In genomic region chr14:94521375-94522114, GRCh38 we compare ENCODE assay signal across 1 cellular context.
TF ChIP-seq lines count a peak whose summit lies in the region.

No MANE protein-coding gene starts in this region.

TF ChIP-seq in HepG2, 621 proteins besides CTCF, POLR2A, EP300 and RAD21 (continues in another document):
- TF ChIP-seq ZNF75D (CRISPR knock-in tag; IDR thresholded peaks at IDR 0.05; ENCODE audit: borderline replicate concordance) (no peak), NR2F6 (IDR thresholded peaks at IDR 0.05) (no peak), NR2F6 (CRISPR knock-in tag; IDR thresholded peaks at IDR 0.05) (no peak), SYNCRIP (IDR thresholded peaks at IDR 0.05; ENCODE audit: insufficient read depth, low read depth, low read length) (no peak), U2AF1 (optimal IDR thresholded peaks at IDR 0.05; ENCODE audit: low read depth, low read length) (no peak), PRMT3 (CRISPR knock-in tag; IDR thresholded peaks at IDR 0.05; ENCODE audit: borderline replicate concordance, low read depth) (no peak), ZNF644 (CRISPR knock-in tag; IDR thresholded peaks at IDR 0.05; ENCODE audit: low read depth) (no peak), XRCC5 (optimal IDR thresholded peaks at IDR 0.05; ENCODE audit: low read length) (no peak), ZEB1 (IDR thresholded peaks at IDR 0.05; ENCODE audit: insufficient replicate concordance, low read depth) (no peak), ZSCAN25 (CRISPR knock-in tag; IDR thresholded peaks at IDR 0.05) (no peak), HDAC1 (CRISPR knock-in tag; IDR thresholded peaks at IDR 0.05) (0 out of 2 replicates have a peak, but pooled peaks have one; percentile 3), HES4 (CRISPR knock-in tag; IDR thresholded peaks at IDR 0.05; ENCODE audit: borderline replicate concordance) (no peak), HOXA7 (CRISPR knock-in tag; IDR thresholded peaks at IDR 0.05) (no peak), AHR (CRISPR knock-in tag; IDR thresholded peaks at IDR 0.05) (no peak), ZMAT3 (CRISPR knock-in tag; conservative IDR thresholded peaks at IDR 0.05) (0 out of 2 replicates have a peak, but pooled peaks have one; percentile 14), ZNF768 (CRISPR knock-in tag; IDR thresholded peaks at IDR 0.05) (no peak), ZSCAN29 (CRISPR knock-in tag; conservative IDR thresholded peaks at IDR 0.05) (no peak; the same call in 1 of the 2 replicates), NCOA1 (CRISPR knock-in tag; IDR thresholded peaks at IDR 0.05) (0 out of 2 replicates have a peak, but pooled peaks have one; percentile 4), MXI1 (IDR thresholded peaks at IDR 0.05; ENCODE audit: borderline replicate concordance, low read depth, low read length) (no peak), RBM39 (IDR thresholded peaks at IDR 0.05; ENCODE audit: low read depth, low read length, poor library complexity, severe bottlenecking) (no peak), FOXM1 (CRISPR knock-in tag; IDR thresholded peaks at IDR 0.05) (no peak), MEIS2 (CRISPR knock-in tag; IDR thresholded peaks at IDR 0.05) (no peak), ISL2 (CRISPR knock-in tag; IDR thresholded peaks at IDR 0.05) (no peak), MTA1 (CRISPR knock-in tag; IDR thresholded peaks at IDR 0.05; ENCODE audit: borderline replicate concordance) (no peak), KLF16 (CRISPR knock-in tag; IDR thresholded peaks at IDR 0.05) (0 out of 4 replicates have a peak, but pooled peaks of 1 of the 2 experiments have one; percentile 8), ZNF782 (CRISPR knock-in tag; IDR thresholded peaks at IDR 0.05; ENCODE audit: borderline replicate concordance) (0 out of 2 replicates have a peak, but pooled peaks have one; percentile 1), POGK (CRISPR knock-in tag; conservative IDR thresholded peaks at IDR 0.05) (no peak), ZNF552 (CRISPR knock-in tag; IDR thresholded peaks at IDR 0.05; ENCODE audit: borderline replicate concordance) (0 out of 2 replicates have a peak, but pooled peaks have one; percentile 42), E2F2 (CRISPR knock-in tag; IDR thresholded peaks at IDR 0.05; ENCODE audit: borderline replicate concordance) (no peak), ZNF275 (CRISPR knock-in tag; IDR thresholded peaks at IDR 0.05; ENCODE audit: borderline replicate concordance) (no peak), NFKB2 (CRISPR knock-in tag; IDR thresholded peaks at IDR 0.05; ENCODE audit: borderline replicate concordance) (no peak)
- TF ChIP-seq, protein P1, sequence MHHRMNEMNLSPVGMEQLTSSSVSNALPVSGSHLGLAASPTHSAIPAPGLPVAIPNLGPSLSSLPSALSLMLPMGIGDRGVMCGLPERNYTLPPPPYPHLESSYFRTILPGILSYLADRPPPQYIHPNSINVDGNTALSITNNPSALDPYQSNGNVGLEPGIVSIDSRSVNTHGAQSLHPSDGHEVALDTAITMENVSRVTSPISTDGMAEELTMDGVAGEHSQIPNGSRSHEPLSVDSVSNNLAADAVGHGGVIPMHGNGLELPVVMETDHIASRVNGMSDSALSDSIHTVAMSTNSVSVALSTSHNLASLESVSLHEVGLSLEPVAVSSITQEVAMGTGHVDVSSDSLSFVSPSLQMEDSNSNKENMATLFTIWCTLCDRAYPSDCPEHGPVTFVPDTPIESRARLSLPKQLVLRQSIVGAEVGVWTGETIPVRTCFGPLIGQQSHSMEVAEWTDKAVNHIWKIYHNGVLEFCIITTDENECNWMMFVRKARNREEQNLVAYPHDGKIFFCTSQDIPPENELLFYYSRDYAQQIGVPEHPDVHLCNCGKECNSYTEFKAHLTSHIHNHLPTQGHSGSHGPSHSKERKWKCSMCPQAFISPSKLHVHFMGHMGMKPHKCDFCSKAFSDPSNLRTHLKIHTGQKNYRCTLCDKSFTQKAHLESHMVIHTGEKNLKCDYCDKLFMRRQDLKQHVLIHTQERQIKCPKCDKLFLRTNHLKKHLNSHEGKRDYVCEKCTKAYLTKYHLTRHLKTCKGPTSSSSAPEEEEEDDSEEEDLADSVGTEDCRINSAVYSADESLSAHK (CRISPR knock-in tag; IDR thresholded peaks at IDR 0.05; ENCODE audit: borderline replicate concordance) = no peak
- TF ChIP-seq, protein P2, sequence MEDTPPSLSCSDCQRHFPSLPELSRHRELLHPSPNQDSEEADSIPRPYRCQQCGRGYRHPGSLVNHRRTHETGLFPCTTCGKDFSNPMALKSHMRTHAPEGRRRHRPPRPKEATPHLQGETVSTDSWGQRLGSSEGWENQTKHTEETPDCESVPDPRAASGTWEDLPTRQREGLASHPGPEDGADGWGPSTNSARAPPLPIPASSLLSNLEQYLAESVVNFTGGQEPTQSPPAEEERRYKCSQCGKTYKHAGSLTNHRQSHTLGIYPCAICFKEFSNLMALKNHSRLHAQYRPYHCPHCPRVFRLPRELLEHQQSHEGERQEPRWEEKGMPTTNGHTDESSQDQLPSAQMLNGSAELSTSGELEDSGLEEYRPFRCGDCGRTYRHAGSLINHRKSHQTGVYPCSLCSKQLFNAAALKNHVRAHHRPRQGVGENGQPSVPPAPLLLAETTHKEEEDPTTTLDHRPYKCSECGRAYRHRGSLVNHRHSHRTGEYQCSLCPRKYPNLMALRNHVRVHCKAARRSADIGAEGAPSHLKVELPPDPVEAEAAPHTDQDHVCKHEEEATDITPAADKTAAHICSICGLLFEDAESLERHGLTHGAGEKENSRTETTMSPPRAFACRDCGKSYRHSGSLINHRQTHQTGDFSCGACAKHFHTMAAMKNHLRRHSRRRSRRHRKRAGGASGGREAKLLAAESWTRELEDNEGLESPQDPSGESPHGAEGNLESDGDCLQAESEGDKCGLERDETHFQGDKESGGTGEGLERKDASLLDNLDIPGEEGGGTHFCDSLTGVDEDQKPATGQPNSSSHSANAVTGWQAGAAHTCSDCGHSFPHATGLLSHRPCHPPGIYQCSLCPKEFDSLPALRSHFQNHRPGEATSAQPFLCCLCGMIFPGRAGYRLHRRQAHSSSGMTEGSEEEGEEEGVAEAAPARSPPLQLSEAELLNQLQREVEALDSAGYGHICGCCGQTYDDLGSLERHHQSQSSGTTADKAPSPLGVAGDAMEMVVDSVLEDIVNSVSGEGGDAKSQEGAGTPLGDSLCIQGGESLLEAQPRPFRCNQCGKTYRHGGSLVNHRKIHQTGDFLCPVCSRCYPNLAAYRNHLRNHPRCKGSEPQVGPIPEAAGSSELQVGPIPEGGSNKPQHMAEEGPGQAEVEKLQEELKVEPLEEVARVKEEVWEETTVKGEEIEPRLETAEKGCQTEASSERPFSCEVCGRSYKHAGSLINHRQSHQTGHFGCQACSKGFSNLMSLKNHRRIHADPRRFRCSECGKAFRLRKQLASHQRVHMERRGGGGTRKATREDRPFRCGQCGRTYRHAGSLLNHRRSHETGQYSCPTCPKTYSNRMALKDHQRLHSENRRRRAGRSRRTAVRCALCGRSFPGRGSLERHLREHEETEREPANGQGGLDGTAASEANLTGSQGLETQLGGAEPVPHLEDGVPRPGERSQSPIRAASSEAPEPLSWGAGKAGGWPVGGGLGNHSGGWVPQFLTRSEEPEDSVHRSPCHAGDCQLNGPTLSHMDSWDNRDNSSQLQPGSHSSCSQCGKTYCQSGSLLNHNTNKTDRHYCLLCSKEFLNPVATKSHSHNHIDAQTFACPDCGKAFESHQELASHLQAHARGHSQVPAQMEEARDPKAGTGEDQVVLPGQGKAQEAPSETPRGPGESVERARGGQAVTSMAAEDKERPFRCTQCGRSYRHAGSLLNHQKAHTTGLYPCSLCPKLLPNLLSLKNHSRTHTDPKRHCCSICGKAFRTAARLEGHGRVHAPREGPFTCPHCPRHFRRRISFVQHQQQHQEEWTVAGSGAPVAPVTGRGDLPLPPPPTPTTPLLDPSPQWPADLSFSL (CRISPR knock-in tag; IDR thresholded peaks at IDR 0.05) = 0 out of 2 replicates have a peak, but pooled peaks have one; percentile 13
- TF ChIP-seq, protein P3, sequence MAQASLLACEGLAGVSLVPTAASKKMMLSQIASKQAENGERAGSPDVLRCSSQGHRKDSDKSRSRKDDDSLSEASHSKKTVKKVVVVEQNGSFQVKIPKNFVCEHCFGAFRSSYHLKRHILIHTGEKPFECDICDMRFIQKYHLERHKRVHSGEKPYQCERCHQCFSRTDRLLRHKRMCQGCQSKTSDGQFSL (CRISPR knock-in tag; IDR thresholded peaks at IDR 0.05) = no peak
- TF ChIP-seq, protein P4, sequence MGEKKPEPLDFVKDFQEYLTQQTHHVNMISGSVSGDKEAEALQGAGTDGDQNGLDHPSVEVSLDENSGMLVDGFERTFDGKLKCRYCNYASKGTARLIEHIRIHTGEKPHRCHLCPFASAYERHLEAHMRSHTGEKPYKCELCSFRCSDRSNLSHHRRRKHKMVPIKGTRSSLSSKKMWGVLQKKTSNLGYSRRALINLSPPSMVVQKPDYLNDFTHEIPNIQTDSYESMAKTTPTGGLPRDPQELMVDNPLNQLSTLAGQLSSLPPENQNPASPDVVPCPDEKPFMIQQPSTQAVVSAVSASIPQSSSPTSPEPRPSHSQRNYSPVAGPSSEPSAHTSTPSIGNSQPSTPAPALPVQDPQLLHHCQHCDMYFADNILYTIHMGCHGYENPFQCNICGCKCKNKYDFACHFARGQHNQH (CRISPR knock-in tag; IDR thresholded peaks at IDR 0.05) = 0 out of 2 replicates have a peak, but pooled peaks have one; percentile 3
- TF ChIP-seq, protein P5, sequence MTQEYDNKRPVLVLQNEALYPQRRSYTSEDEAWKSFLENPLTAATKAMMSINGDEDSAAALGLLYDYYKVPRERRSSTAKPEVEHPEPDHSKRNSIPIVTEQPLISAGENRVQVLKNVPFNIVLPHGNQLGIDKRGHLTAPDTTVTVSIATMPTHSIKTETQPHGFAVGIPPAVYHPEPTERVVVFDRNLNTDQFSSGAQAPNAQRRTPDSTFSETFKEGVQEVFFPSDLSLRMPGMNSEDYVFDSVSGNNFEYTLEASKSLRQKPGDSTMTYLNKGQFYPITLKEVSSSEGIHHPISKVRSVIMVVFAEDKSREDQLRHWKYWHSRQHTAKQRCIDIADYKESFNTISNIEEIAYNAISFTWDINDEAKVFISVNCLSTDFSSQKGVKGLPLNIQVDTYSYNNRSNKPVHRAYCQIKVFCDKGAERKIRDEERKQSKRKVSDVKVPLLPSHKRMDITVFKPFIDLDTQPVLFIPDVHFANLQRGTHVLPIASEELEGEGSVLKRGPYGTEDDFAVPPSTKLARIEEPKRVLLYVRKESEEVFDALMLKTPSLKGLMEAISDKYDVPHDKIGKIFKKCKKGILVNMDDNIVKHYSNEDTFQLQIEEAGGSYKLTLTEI (CRISPR knock-in tag; conservative IDR thresholded peaks at IDR 0.05) = no peak
